In genomic region chr3:13281657-13282527, GRCh38 we compare ENCODE assay signal across 8 cellular contexts.
DNase-seq lines count a peak whose midpoint lies in the region; ATAC-seq and TF ChIP-seq lines count a peak whose summit lies in the region.

No MANE protein-coding gene starts in this region.

- H3K36me3 ChIP-seq in ascending aorta (no peaks in the 10 kb centered on the region), stomach smooth muscle (ENCODE audit: control insufficient read depth in 2 of 2, insufficient read depth in 2 of 2, low read length in 2 of 2) (no peaks in the 10 kb centered on the region)

- H3K4me3 ChIP-seq in ascending aorta (peak overlapping the region; percentile 61 to 64), stomach smooth muscle (ENCODE audit: low read length in 2 of 2) (peak overlapping the region in 1 of 2 donors; percentile 69)

- intact Hi-C loops in ascending aorta (cut with DNase I) (loop anchor here (5.0 kb wide), 1 partner anchor 190 kb away; no protein-coding TSS in a partner anchor), left colon (cut with DNase I, micrococcal nuclease) (no loop called here)

- peak overlapping the region; percentile 68 to 72 for H3K27ac ChIP-seq in ascending aorta
- peak overlapping the region; percentile 24 for H3K27ac ChIP-seq in stomach smooth muscle (ENCODE audit: low read length)

- H3K9ac ChIP-seq in stomach smooth muscle (ENCODE audit: low read length in 2 of 2) = no peak overlapping the region

- H3K4me1 ChIP-seq in ascending aorta (peaks cover 4 to 12% of the 10 kb centered on the region in 2 donors), stomach smooth muscle (ENCODE audit: control insufficient read depth, insufficient read depth, low read length) (peaks cover 23% of the 10 kb centered on the region)

- DNase-seq in NCI-H82 (lab: John Stamatoyannopoulos, UW) (peak; percentile 39), NCI-H82 treated with DMSO at 0.1 percent for 48 hours (lab: John Stamatoyannopoulos, UW; ENCODE audit: unreplicated experiment) (no peak), ascending aorta (ENCODE audit: low spot score in 2 of 2) (no peak), left colon (peak; percentile 20 to 33), cerebellar nuclear complex (lab: John Stamatoyannopoulos, UW) (no peak)

- peaks cover 0 to 4% of the 10 kb centered on the region in 2 donors for H3K9me3 ChIP-seq in ascending aorta
- H3K9me3 ChIP-seq in stomach smooth muscle (ENCODE audit: control insufficient read depth in 2 of 2, low read length in 2 of 2) = peaks cover 3 to 7% of the 10 kb centered on the region in 2 donors

- ATAC-seq in left colon = no peak
- ATAC-seq in GM21381 (IDR thresholded peaks at IDR 0.05; ENCODE audit: unreplicated experiment) = no peak
- no peak for ATAC-seq in GM21825 (IDR thresholded peaks at IDR 0.05; ENCODE audit: unreplicated experiment)

- H3K27me3 ChIP-seq in ascending aorta = peaks cover 4% of the 10 kb centered on the region
- peaks cover 22 to 44% of the 10 kb centered on the region in 2 donors for H3K27me3 ChIP-seq in stomach smooth muscle (ENCODE audit: control insufficient read depth in 1 of 2, insufficient read depth in 2 of 2, low read length in 2 of 2)

- no peak for TF ChIP-seq CTCF in ascending aorta (IDR thresholded peaks at IDR 0.05)

Comparison
In these comparisons a context has a peak if more than half of its experiments do, and no peak if none do; other contexts are left out.
1. DNase-seq: peak in NCI-H82 (single experiment) and left colon (2 of 2); none in NCI-H82 treated with DMSO at 0.1 percent for 48 hours (single experiment), ascending aorta (0 of 2) and cerebellar nuclear complex (0 of 2).